Comparison of ENCODE assay signal across 11 cellular contexts in genomic region chr6:134379599-134379998, GRCh38.
DNase-seq lines count a peak whose midpoint lies in the region; ATAC-seq and TF ChIP-seq lines count a peak whose summit lies in the region.
"Had no signal": no experiment of that assay in that cellular context is flagged by ENCODE, and none has a peak within 500 bp of the region (broad histone marks: within the 10 kb centered on the region; RNA-seq: fewer than 3 reads in every experiment).

No MANE protein-coding gene starts in this region.

- H3K27me3 Mint-ChIP-seq in activated naive CD4-positive, alpha-beta T cell treated with anti-CD3 and anti-CD28 coated beads, Interleukin-2, amount 50 U/mL, for 24 hours = no peaks in the 10 kb centered on the region
- H3K27me3 Mint-ChIP-seq in activated B cell treated with CpG ODN at 0.5 μM for 24 hours (no peaks in the 10 kb centered on the region), neural progenitor cell (ENCODE audit: insufficient read depth, low read depth) (no peaks in the 10 kb centered on the region)
- H3K27me3 Mint-ChIP-seq: naive B cell had no signal

- H3K79me2 ChIP-seq in hepatocyte (no peaks in the 10 kb centered on the region), neural progenitor cell (ENCODE audit: low read depth) (no peaks in the 10 kb centered on the region)

- H2AFZ ChIP-seq in hepatocyte (peak overlapping the region; percentile 4), neural progenitor cell (replicated peaks) (no peak overlapping the region)

- H3K4me3 ChIP-seq in hepatocyte (no peak overlapping the region), transverse colon (no peak overlapping the region), neural progenitor cell (no peak overlapping the region)
- H3K4me3 ChIP-seq: MG63 had no signal

- peaks cover 29% of the 10 kb centered on the region for H3K4me1 Mint-ChIP-seq in activated naive CD4-positive, alpha-beta T cell treated with anti-CD3 and anti-CD28 coated beads, Interleukin-2, amount 50 U/mL, for 24 hours
- peaks cover 20% of the 10 kb centered on the region for H3K4me1 Mint-ChIP-seq in activated B cell treated with CpG ODN at 0.5 μM for 24 hours
- H3K4me1 Mint-ChIP-seq in neural progenitor cell = peaks cover 4% of the 10 kb centered on the region

- no peaks in the 10 kb centered on the region for H3F3A ChIP-seq in neural progenitor cell (ENCODE audit: low read depth)

- H3K27ac ChIP-seq in hepatocyte = peak overlapping the region; percentile 63
- H3K27ac ChIP-seq in transverse colon = peak overlapping the region; percentile 58 to 76 (median 68)
- no peak overlapping the region for H3K27ac ChIP-seq in neural progenitor cell

- POLR2A ChIA-PET in activated B cell treated with CpG ODN at 0.5 μM for 24 hours (lab: Charles Lee) = interaction anchor here (0.7 kb wide), 1 partner anchor 43 kb away, joined by 6 read pairs; no protein-coding TSS in a partner anchor

- no peaks in the 10 kb centered on the region for H3K4me1 ChIP-seq in hepatocyte (ENCODE audit: insufficient read depth)
- H3K4me1 ChIP-seq in transverse colon = peaks cover 0 to 28% (median 5%) of the 10 kb centered on the region in 4 donors
- H3K4me1 ChIP-seq in neural progenitor cell = peaks cover 5% of the 10 kb centered on the region

- WGBS in hepatocyte (ENCODE audit: low lambda C conversion rate, missing lambda C conversion rate) = 86% methylated on average over 1 of the region's 1 CpG
- 30 to 31% methylated on average over 1 of the region's 1 CpG for WGBS in transverse colon (ENCODE audit: low coverage in 1 of 2), 2 donors

- H3K36me3 Mint-ChIP-seq in activated naive CD4-positive, alpha-beta T cell treated with anti-CD3 and anti-CD28 coated beads, Interleukin-2, amount 50 U/mL, for 24 hours = no peaks in the 10 kb centered on the region
- H3K36me3 Mint-ChIP-seq in activated B cell treated with CpG ODN at 0.5 μM for 24 hours (ENCODE audit: low read depth) (no peaks in the 10 kb centered on the region), neural progenitor cell (no peaks in the 10 kb centered on the region)
- H3K36me3 Mint-ChIP-seq: naive B cell had no signal

- H3K9me3 ChIP-seq in hepatocyte (ENCODE audit: low read depth) = no peaks in the 10 kb centered on the region
- H3K9me3 ChIP-seq in transverse colon = no peaks in the 10 kb centered on the region
- H3K9me3 ChIP-seq in neural progenitor cell (ENCODE audit: low read depth) = no peaks in the 10 kb centered on the region
- H3K9me3 ChIP-seq: MG63 had no signal

- no peaks in the 10 kb centered on the region for H4K20me1 ChIP-seq in hepatocyte (ENCODE audit: insufficient read depth, poor library complexity, severe bottlenecking)
- H4K20me1 ChIP-seq in neural progenitor cell (ENCODE audit: low read depth) = no peaks in the 10 kb centered on the region

- H3K4me2 ChIP-seq in hepatocyte (peak overlapping the region; percentile 41), neural progenitor cell (no peak overlapping the region)

- no peak for TF ChIP-seq EP300 in transverse colon (IDR thresholded peaks at IDR 0.05; ENCODE audit: low read depth)

- in situ Hi-C loops in transverse colon (cut with MboI; ENCODE audit: low pct_ligation_motif_present in 1 of 4, low pct_unique_long_range_greater_than_20kb in 1 of 4, low sequenced_read_pairs in 3 of 4) = no loop called here

- no peaks in the 10 kb centered on the region for H3K27me3 ChIP-seq in hepatocyte
- H3K27me3 ChIP-seq in transverse colon = no peaks in the 10 kb centered on the region
- no peaks in the 10 kb centered on the region for H3K27me3 ChIP-seq in neural progenitor cell
- H3K27me3 ChIP-seq: MG63 had no signal

- CTCF ChIA-PET in activated B cell treated with CpG ODN at 0.5 μM for 24 hours (lab: Charles Lee) = no interaction called here

- TF ChIP-seq POLR2A in transverse colon (IDR thresholded peaks at IDR 0.05) = no peak

- ATAC-seq in activated B cell treated with CpG ODN at 0.5 μM for 24 hours (ENCODE audit: low read depth) = no peak

- intact Hi-C loops in activated B cell treated with CpG ODN at 0.5 μM for 24 hours (cut with micrococcal nuclease) (loop anchor here (2.0 kb wide), 2 partner anchors 19 to 139 kb away; no protein-coding TSS in a partner anchor), transverse colon (cut with DNase I; ENCODE audit: low total_unique reads) (no loop called here)

- TF ChIP-seq CTCF in activated B cell treated with CpG ODN at 0.5 μM for 24 hours (IDR thresholded peaks at IDR 0.05) (no peak), hepatocyte (IDR thresholded peaks at IDR 0.05; ENCODE audit: poor library complexity) (no peak), transverse colon (IDR thresholded peaks at IDR 0.05) (no peak), neural progenitor cell (IDR thresholded peaks at IDR 0.05) (no peak)

- no peaks in the 10 kb centered on the region for H3K36me3 ChIP-seq in hepatocyte (replicated peaks; ENCODE audit: insufficient read depth, low read depth)
- H3K36me3 ChIP-seq in transverse colon = no peaks in the 10 kb centered on the region
- no peaks in the 10 kb centered on the region for H3K36me3 ChIP-seq in neural progenitor cell
- H3K36me3 ChIP-seq: MG63 had no signal

- DNase-seq in activated naive CD4-positive, alpha-beta T cell treated with Interleukin-2 at 50 U/mL for 16 hours = no peak
- no peak for DNase-seq in activated B cell treated with CpG ODN at 0.5 μM for 24 hours
- no peak for DNase-seq in hepatocyte (ENCODE audit: low spot score)
- no peak for DNase-seq in transverse colon
- DNase-seq in neural progenitor cell (ENCODE audit: low spot score) = no peak
- DNase-seq in effector CD4-positive, alpha-beta T cell = no peak
- DNase-seq in glomerular visceral epithelial cell (ENCODE audit: extremely low spot score) = no peak
- DNase-seq: naive B cell, NCI-H446 treated with DMSO at 0.1 percent for 48 hours had no signal

- H3K27ac Mint-ChIP-seq in activated naive CD4-positive, alpha-beta T cell treated with anti-CD3 and anti-CD28 coated beads, Interleukin-2, amount 50 U/mL, for 24 hours = peak overlapping the region; percentile 71
- H3K27ac Mint-ChIP-seq in activated B cell treated with CpG ODN at 0.5 μM for 24 hours = peak overlapping the region; percentile 73
- H3K27ac Mint-ChIP-seq in neural progenitor cell = no peak overlapping the region

- H3K4me3 Mint-ChIP-seq in activated naive CD4-positive, alpha-beta T cell treated with anti-CD3 and anti-CD28 coated beads, Interleukin-2, amount 50 U/mL, for 24 hours = peak overlapping the region; percentile 37
- H3K4me3 Mint-ChIP-seq in activated B cell treated with CpG ODN at 0.5 μM for 24 hours = no peak overlapping the region
- H3K4me3 Mint-ChIP-seq in neural progenitor cell = no peak overlapping the region
- H3K4me3 Mint-ChIP-seq: naive B cell had no signal

- no peak overlapping the region for H3K9ac ChIP-seq in neural progenitor cell

- no peaks in the 10 kb centered on the region for H3K9me3 Mint-ChIP-seq in activated naive CD4-positive, alpha-beta T cell treated with anti-CD3 and anti-CD28 coated beads, Interleukin-2, amount 50 U/mL, for 24 hours
- H3K9me3 Mint-ChIP-seq in activated B cell treated with CpG ODN at 0.5 μM for 24 hours (no peaks in the 10 kb centered on the region), neural progenitor cell (no peaks in the 10 kb centered on the region)

- H3K9me2 ChIP-seq in hepatocyte (replicated peaks; ENCODE audit: insufficient read depth) = no peaks in the 10 kb centered on the region
